In genomic region chr3:79521221-79521848, GRCh38 we compare ENCODE assay signal across 9 cellular contexts.
DNase-seq lines count a peak whose midpoint lies in the region; ATAC-seq, FAIRE-seq and TF ChIP-seq lines count a peak whose summit lies in the region.
"Had no signal": no experiment of that assay in that cellular context is flagged by ENCODE, and none has a peak within 500 bp of the region (broad histone marks: within the 10 kb centered on the region; RNA-seq: fewer than 3 reads in every experiment).

No MANE protein-coding gene starts in this region.

- RAD21 ChIA-PET in GM12878 (lab: Charles Lee; ENCODE audit: unreplicated experiment), result interaction anchor here (0.7 to 1.5 kb wide), 4 partner anchors 9 to 1156 kb away, joined by 3 to 4 read pairs (median 4); no protein-coding TSS in a partner anchor

- H3K4me1 Mint-ChIP-seq in HFFc6 (ENCODE audit: low read depth), result no peaks in the 10 kb centered on the region
- H3K4me1 Mint-ChIP-seq: stimulated activated naive B cell treated with anti-CD40 and anti-IgM and Interleukin-4, amounts not matched to agents 10 μg/mL and 1 μg/mL and 100 μg/mL, for 72 hours had no signal

- TF ChIP-seq RAD21 in GM12878 (IDR thresholded peaks at IDR 0.05; ENCODE audit: insufficient read depth, low read depth, low read length), result peak; percentile 71
- TF ChIP-seq RAD21 in HepG2 (CRISPR knock-in tag; IDR thresholded peaks at IDR 0.05), result peak; percentile 66

- no peaks in the 10 kb centered on the region for H3K9me3 Mint-ChIP-seq in HFFc6
- H3K9me3 Mint-ChIP-seq: stimulated activated naive B cell treated with anti-CD40 and anti-IgM and Interleukin-4, amounts not matched to agents 10 μg/mL and 1 μg/mL and 100 μg/mL, for 72 hours had no signal

- ATAC-seq in GM12878 (peak; percentile 79), HepG2 (peak; percentile 71)

- WGBS in GM12878 (ENCODE audit: insufficient coverage, insufficient replicate concordance, low lambda C conversion rate, missing lambda C conversion rate), result 2% methylated on average over 8 of the region's 8 CpGs
- WGBS in HepG2 (ENCODE audit: low lambda C conversion rate), result 5% methylated on average over 8 of the region's 8 CpGs

- H3K27me3 Mint-ChIP-seq in HFFc6 (ENCODE audit: insufficient read depth), result no peaks in the 10 kb centered on the region
- H3K27me3 Mint-ChIP-seq: stimulated activated naive B cell treated with anti-CD40 and anti-IgM and Interleukin-4, amounts not matched to agents 10 μg/mL and 1 μg/mL and 100 μg/mL, for 72 hours had no signal

- in situ Hi-C loops in GM12878 (cut with MboI) (loop anchor here (10.0 kb wide), 1 partner anchor 323 kb away; no protein-coding TSS in a partner anchor), HepG2 (cut with HindIII; ENCODE audit: extremely low pct_ligation_motif_present, low pct_unique_long_range_greater_than_20kb) (loop anchor here (25.0 kb wide), 1 partner anchor 1166 kb away; no protein-coding TSS in a partner anchor)

- CTCF ChIA-PET in GM12878 (lab: Yijun Ruan, JAX) (interaction anchor here (0.7 to 2.6 kb wide), 16 partner anchors 10 to 1781 kb away, joined by 3 to 12 read pairs (median 4); no protein-coding TSS in a partner anchor), HepG2 (lab: Yijun Ruan, JAX; ENCODE audit: low intra/inter-chr PET ratio, low total read pairs) (interaction anchor here (1.0 to 1.3 kb wide), 4 partner anchors 203 to 1168 kb away, joined by 3 to 4 read pairs (median 4); no protein-coding TSS in a partner anchor)

- H3K4me3 Mint-ChIP-seq in HFFc6, result no peak overlapping the region
- H3K4me3 Mint-ChIP-seq: stimulated activated naive B cell treated with anti-CD40 and anti-IgM and Interleukin-4, amounts not matched to agents 10 μg/mL and 1 μg/mL and 100 μg/mL, for 72 hours had no signal

- no peak overlapping the region for H2AFZ ChIP-seq in GM12878 (ENCODE audit: control insufficient read depth, low read depth, low read length)
- no peak overlapping the region for H2AFZ ChIP-seq in HepG2 (ENCODE audit: low read length)

- no peaks in the 10 kb centered on the region for H3K79me2 ChIP-seq in GM12878 (ENCODE audit: control insufficient read depth, insufficient read depth, low read length)
- H3K79me2 ChIP-seq in HepG2 (ENCODE audit: insufficient read depth, low read length), result no peaks in the 10 kb centered on the region

- H3K36me3 Mint-ChIP-seq in HFFc6 (ENCODE audit: low read depth), result no peaks in the 10 kb centered on the region
- H3K36me3 Mint-ChIP-seq: stimulated activated naive B cell treated with anti-CD40 and anti-IgM and Interleukin-4, amounts not matched to agents 10 μg/mL and 1 μg/mL and 100 μg/mL, for 72 hours had no signal

- TF ChIP-seq EP300 in GM12878 (IDR thresholded peaks at IDR 0.05; ENCODE audit: borderline replicate concordance in 1 of 2, control insufficient read depth in 1 of 2, low read depth in 2 of 2, low read length in 2 of 2) (no peak), HepG2 (IDR thresholded peaks at IDR 0.05; ENCODE audit: low read depth in 2 of 2, low read length in 2 of 2) (no peak), HepG2 (CRISPR knock-in tag; IDR thresholded peaks at IDR 0.05; ENCODE audit: borderline replicate concordance) (no peak)

- no peaks in the 10 kb centered on the region for H3K36me3 ChIP-seq in GM12878 (ENCODE audit: control insufficient read depth in 2 of 2, insufficient read depth in 2 of 2, low read length in 1 of 2)
- H3K36me3 ChIP-seq in HepG2 (replicated peaks in 1 of 2; ENCODE audit: control insufficient read depth in 1 of 2, insufficient read depth in 2 of 2, low read length in 2 of 2), result no peaks in the 10 kb centered on the region

- H3K4me2 ChIP-seq in GM12878 (ENCODE audit: control insufficient read depth, insufficient read depth) (no peak overlapping the region), HepG2 (ENCODE audit: low read depth, low read length) (no peak overlapping the region)

- intact Hi-C loops in GM12878 (cut with micrococcal nuclease; ENCODE audit: unreplicated experiment) (loop anchor here (1.0 to 5.0 kb wide), 2 partner anchors 201 to 325 kb away; no protein-coding TSS in a partner anchor), HepG2 (cut with micrococcal nuclease; ENCODE audit: unreplicated experiment) (loop anchor here (1.0 to 5.0 kb wide), 4 partner anchors 321 to 1651 kb away; no protein-coding TSS in a partner anchor)

- POLR2A ChIA-PET in GM12878 (lab: Charles Lee), result no interaction called here
- POLR2A ChIA-PET in HepG2 (lab: Yijun Ruan, JAX), result no interaction called here

- no TSS peak for BruUV-seq in GM12878 (replicated peaks; lab: Mats Ljungman, UMichigan)
- BruUV-seq in HepG2 (replicated peaks; lab: Mats Ljungman, UMichigan), result no TSS peak

- H4K20me1 ChIP-seq in GM12878 (ENCODE audit: control insufficient read depth, insufficient read depth) (no peaks in the 10 kb centered on the region), HepG2 (ENCODE audit: insufficient read depth, low read length) (no peaks in the 10 kb centered on the region)

- no peak for TF ChIP-seq POLR2A in GM12878 (IDR thresholded peaks at IDR 0.05; ENCODE audit: low read depth, low read length)
- TF ChIP-seq POLR2A in HepG2 (IDR thresholded peaks at IDR 0.05; ENCODE audit: insufficient read depth in 1 of 2, low read depth in 2 of 2, low read length in 2 of 2), result no peak

- TF ChIP-seq CTCF in HFFc6 (IDR thresholded peaks at IDR 0.05) (peak; percentile 86), GM12878 (IDR thresholded peaks at IDR 0.05 in 2 of 3, conservative IDR thresholded peaks at IDR 0.05 in 1 of 3; ENCODE audit: control insufficient read depth in 2 of 3, extremely low read depth in 1 of 3, insufficient read depth in 1 of 3, low read depth in 3 of 3, low read length in 3 of 3) (peak; percentile 34 to 68 (median 52); a peak in 5 of 6 replicates), HepG2 (CRISPR knock-in tag; IDR thresholded peaks at IDR 0.05) (peak; percentile 72)

- H3K9me3 ChIP-seq in GM12878 (replicated peaks; ENCODE audit: control insufficient read depth, insufficient read depth, low read length) (no peaks in the 10 kb centered on the region), HepG2 (ENCODE audit: low read length) (no peaks in the 10 kb centered on the region)

- H3K27me3 ChIP-seq in GM12878 (replicated peaks in 1 of 2; ENCODE audit: control insufficient read depth in 2 of 2, insufficient read depth in 2 of 2, low read length in 1 of 2) (no peaks in the 10 kb centered on the region), HepG2 (ENCODE audit: control insufficient read depth in 1 of 2, insufficient read depth in 2 of 2, low read length in 2 of 2) (no peaks in the 10 kb centered on the region)

- no peak overlapping the region for H3K4me3 ChIP-seq in GM12878
- no peak overlapping the region for H3K4me3 ChIP-seq in HepG2 (replicated peaks in 1 of 3; ENCODE audit: insufficient read depth in 1 of 3, low read depth in 2 of 3, low read length in 3 of 3)

- H3K9ac ChIP-seq in GM12878 (ENCODE audit: control insufficient read depth, insufficient read depth, low read length) (no peak overlapping the region), HepG2 (ENCODE audit: insufficient read depth, low read depth, low read length) (no peak overlapping the region)

- SMC1A ChIA-PET in GM12878 (lab: Charles Lee; ENCODE audit: uncharacterized antibody, unreplicated experiment), result interaction anchor here (0.9 to 2.0 kb wide), 2 partner anchors 30 to 323 kb away, joined by 3 to 10 read pairs; no protein-coding TSS in a partner anchor

- DNase-seq in NCI-H446 (lab: John Stamatoyannopoulos, UW), result peak; percentile 31 to 63
- no peak for DNase-seq in NCI-H446 treated with DMSO at 0.1 percent for 48 hours (lab: John Stamatoyannopoulos, UW)
- DNase-seq in HFFc6, result peak; percentile 20
- DNase-seq in NCI-H2107 treated with DMSO at 0.1 percent for 48 hours (lab: John Stamatoyannopoulos, UW; ENCODE audit: unreplicated experiment), result peak; percentile 78
- DNase-seq in GM12878 (ENCODE audit: low read depth, low spot score), result peak; percentile 5
- peak; percentile 35 for DNase-seq in HepG2 (ENCODE audit: low spot score)
- no peak for DNase-seq in HuH-7 (ENCODE audit: low spot score)
- no peak for DNase-seq in epidermal melanocyte (ENCODE audit: insufficient read length, low spot score)
- DNase-seq: stimulated activated naive B cell treated with anti-CD40 and anti-IgM and Interleukin-4, amounts not matched to agents 10 μg/mL and 1 μg/mL and 100 μg/mL, for 72 hours had no signal

- FAIRE-seq in GM12878 (lab: Jason Lieb, UNC) (peak; percentile 86), HepG2 (lab: Jason Lieb, UNC) (no peak)

- no peak overlapping the region for H3K27ac Mint-ChIP-seq in HFFc6
- H3K27ac Mint-ChIP-seq: stimulated activated naive B cell treated with anti-CD40 and anti-IgM and Interleukin-4, amounts not matched to agents 10 μg/mL and 1 μg/mL and 100 μg/mL, for 72 hours had no signal

- no peaks in the 10 kb centered on the region for H3K4me1 ChIP-seq in GM12878 (ENCODE audit: control insufficient read depth, insufficient read depth, low read length)
- no peaks in the 10 kb centered on the region for H3K4me1 ChIP-seq in HepG2 (ENCODE audit: insufficient read depth, low read length)

- H3K27ac ChIP-seq in GM12878 (ENCODE audit: control insufficient read depth, insufficient read depth) (no peak overlapping the region), HepG2 (ENCODE audit: extremely low read length, insufficient read depth, low read length) (no peak overlapping the region)

TF ChIP-seq in GM12878, 131 proteins besides CTCF, POLR2A, EP300 and RAD21 (continues in another document):
- TF ChIP-seq ZNF24 (IDR thresholded peaks at IDR 0.05) (no peak), E2F4 (IDR thresholded peaks at IDR 0.05; ENCODE audit: low read depth, low read length) (no peak)

TF ChIP-seq in HepG2, 621 proteins besides CTCF, POLR2A, EP300 and RAD21:
- TF ChIP-seq MIXL1 (CRISPR knock-in tag; IDR thresholded peaks at IDR 0.05) (0 out of 2 replicates have a peak, but pooled peaks have one; percentile 26), STAG1 (CRISPR knock-in tag; IDR thresholded peaks at IDR 0.05) (peak; percentile 81), ZNF225 (CRISPR knock-in tag; IDR thresholded peaks at IDR 0.05) (no peak), SMC3 (IDR thresholded peaks at IDR 0.05; ENCODE audit: low read length) (peak; percentile 37), ELF3 (CRISPR knock-in tag; IDR thresholded peaks at IDR 0.05) (peak; percentile 48; the same call in 1 of the 2 replicates)

Comparison
In these comparisons a context has a peak if more than half of its experiments do, and no peak if none do; other contexts are left out.
1. DNase-seq: peak in NCI-H446 (2 of 2), HFFc6 (single experiment), NCI-H2107 treated with DMSO at 0.1 percent for 48 hours (single experiment), GM12878 (single experiment) and HepG2 (single experiment); none in NCI-H446 treated with DMSO at 0.1 percent for 48 hours (single experiment), HuH-7 (single experiment) and epidermal melanocyte (single experiment).
2. Peak in every context shown above with its lines, with median percentiles within 50 percentile points of each other: CTCF ChIP-seq.